Comparison of ENCODE assay signal across 1 cellular context in the genomic region with DNA sequence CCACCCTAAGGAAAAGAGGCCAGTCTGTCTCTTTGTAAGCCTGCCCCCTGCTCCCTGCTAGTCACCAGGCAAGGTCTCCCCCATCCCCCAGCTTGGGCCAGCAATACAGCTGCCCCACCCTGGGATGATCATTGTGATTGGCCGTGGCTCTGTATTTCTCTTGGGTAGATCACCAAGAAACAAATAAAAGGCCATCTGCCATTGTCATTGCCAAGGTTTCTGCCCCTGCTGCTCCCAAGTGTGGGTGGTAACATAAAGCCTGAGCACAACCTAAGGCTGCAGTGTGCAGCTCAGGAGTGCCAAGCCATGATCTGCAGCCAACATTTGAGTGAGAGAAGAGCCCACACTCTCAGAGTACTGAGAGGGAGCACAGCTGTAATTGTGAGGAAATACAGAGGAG.
TF ChIP-seq lines count a peak whose summit lies in the region.

No MANE protein-coding gene starts in this region.

TF ChIP-seq in H1, 55 proteins besides CTCF, POLR2A, EP300 and RAD21:
- TF ChIP-seq YY1 (IDR thresholded peaks at IDR 0.05; ENCODE audit: low read depth, low read length) (no peak), CBX8 (IDR thresholded peaks at IDR 0.05; ENCODE audit: borderline replicate concordance, low read depth, low read length) (no peak), RFX5 (IDR thresholded peaks at IDR 0.05; ENCODE audit: borderline replicate concordance, low read depth, low read length) (no peak), BCL11A (IDR thresholded peaks at IDR 0.05; ENCODE audit: low read depth in 2 of 2, low read length in 2 of 2) (no peak)
